ENCODE assay signal across 8 cellular contexts in genomic region chr19:46659151-46660007, GRCh38. TPM values are rescaled to one million over a fixed set of nuclear protein-coding genes. Genes with fewer than 3 reads are reported as not detected.
A peak's percentile ranks its signal among the peaks of the same experiment; 100 is the strongest.
DNase-seq lines count a peak whose midpoint lies in the region; ATAC-seq, FAIRE-seq and TF ChIP-seq lines count a peak whose summit lies in the region.

No MANE protein-coding gene starts in this region.

- H3K27me3 Mint-ChIP-seq in endothelial cell (ENCODE audit: unreplicated experiment), result peaks cover 11% of the 10 kb centered on the region

- H2BK15ac ChIP-seq in neuronal stem cell (ENCODE audit: low read length), result no peak overlapping the region

- H3K9me2 ChIP-seq in PC-3 (replicated peaks; ENCODE audit: low read length), result no peaks in the 10 kb centered on the region

- H3K27me3 ChIP-seq in PC-3 (ENCODE audit: low read length) (no peaks in the 10 kb centered on the region), neuronal stem cell (ENCODE audit: control insufficient read depth in 3 of 3, insufficient read depth in 3 of 3, low read depth in 1 of 3, low read length in 3 of 3) (no peaks in the 10 kb centered on the region)

- H3K14ac ChIP-seq in neuronal stem cell (ENCODE audit: low read length), result no peak overlapping the region

- H3K4me1 ChIP-seq in PC-3 (ENCODE audit: insufficient read depth, low read length) (peaks cover 9% of the 10 kb centered on the region), neuronal stem cell (ENCODE audit: control insufficient read depth in 2 of 2, insufficient read depth in 1 of 2, low read depth in 1 of 2, low read length in 2 of 2) (peaks cover 15 to 29% of the 10 kb centered on the region in 2 donors)

- H3F3A ChIP-seq in PC-3 (ENCODE audit: low read length, unreplicated experiment), result no peaks in the 10 kb centered on the region

- H3K4me2 ChIP-seq in PC-3 (ENCODE audit: low read length) (peak overlapping the region; percentile 89), neuronal stem cell (ENCODE audit: insufficient read depth, low read length, poor library complexity, severe bottlenecking) (peak overlapping the region; percentile 92)

- H2BK12ac ChIP-seq in neuronal stem cell (ENCODE audit: low read length), result peak overlapping the region; percentile 91

- H3K4me3 ChIP-seq in PC-3 (ENCODE audit: low read length) (peak overlapping the region; percentile 64; the same call in 1 of the 2 replicates), neuronal stem cell (ENCODE audit: low read length in 2 of 2) (peak overlapping the region; percentile 64 to 76)

- no peak for FAIRE-seq in frontal cortex (lab: Jason Lieb, UNC)

- H3K18ac ChIP-seq in neuronal stem cell (ENCODE audit: low read length), result peak overlapping the region; percentile 88

- H3K9me3 Mint-ChIP-seq in endothelial cell (ENCODE audit: unreplicated experiment), result no peaks in the 10 kb centered on the region

- no peaks in the 10 kb centered on the region for H3K79me1 ChIP-seq in neuronal stem cell (ENCODE audit: low read depth, low read length)

- H3K9ac ChIP-seq in PC-3 (ENCODE audit: low read length), result no peak overlapping the region
- peak overlapping the region; percentile 38 for H3K9ac ChIP-seq in neuronal stem cell (ENCODE audit: low read depth, low read length, poor library complexity)

- H2BK5ac ChIP-seq in neuronal stem cell (ENCODE audit: low read length), result peak overlapping the region; percentile 78

- TF ChIP-seq CTCF in GM10248 (IDR thresholded peaks at IDR 0.05; ENCODE audit: control extremely low read depth, extremely low read depth, low read depth, missing control alignments) (no peak), PC-3 (conservative IDR thresholded peaks at IDR 0.05; ENCODE audit: low read depth, low read length) (no peak), endothelial cell (IDR thresholded peaks at IDR 0.05; ENCODE audit: unreplicated experiment) (no peak)

- H3K4me1 Mint-ChIP-seq in endothelial cell (ENCODE audit: unreplicated experiment), result peaks cover 14% of the 10 kb centered on the region

- no peak overlapping the region for H4K8ac ChIP-seq in neuronal stem cell (ENCODE audit: low read depth, low read length)

- peak overlapping the region; percentile 87 for H2BK120ac ChIP-seq in neuronal stem cell (ENCODE audit: low read depth, low read length)

- peak overlapping the region; percentile 56 for H4K91ac ChIP-seq in neuronal stem cell (ENCODE audit: low read depth, low read length, poor library complexity)

- H3K27ac Mint-ChIP-seq in endothelial cell (ENCODE audit: unreplicated experiment), result peak overlapping the region; percentile 44

- intact Hi-C loops in PC-3 (cut with micrococcal nuclease), result no loop called here

- DNase-seq in GM10248 (ENCODE audit: extremely low spot score) (peak; percentile 13), PC-3 (no peak), endothelial cell (ENCODE audit: low spot score) (peak; percentile 37), neuronal stem cell (ENCODE audit: low spot score) (peak; percentile 61), frontal cortex (ENCODE audit: low spot score in 2 of 2) (no peak)
- no peak for DNase-seq in central memory CD4-positive, alpha-beta T cell

- H2AFZ ChIP-seq in PC-3 (ENCODE audit: low read length) (peak overlapping the region; percentile 85), neuronal stem cell (ENCODE audit: low read length) (peak overlapping the region; percentile 94)

- H3K36me3 ChIP-seq in PC-3 (ENCODE audit: low read depth, low read length) (no peaks in the 10 kb centered on the region), neuronal stem cell (replicated peaks in 1 of 2; ENCODE audit: control insufficient read depth in 2 of 2, insufficient read depth in 2 of 2, low read length in 2 of 2) (no peaks in the 10 kb centered on the region)

- POLR2A ChIA-PET in GM10248 (lab: Yijun Ruan, JAX), result interaction anchor here (0.5 kb wide), 2 partner anchors 9 to 53 kb away, joined by 3 to 4 read pairs; no protein-coding TSS in a partner anchor
- POLR2A ChIA-PET in PC-3 (lab: Charles Lee; ENCODE audit: unreplicated experiment), result no interaction called here

- ATAC-seq in PC-3 (no peak), HG03159 (IDR thresholded peaks at IDR 0.05; ENCODE audit: unreplicated experiment) (no peak), HG02884 (IDR thresholded peaks at IDR 0.05; ENCODE audit: unreplicated experiment) (no peak)

- no CpG with 5 or more reads among the region's 28 CpGs for WGBS in neuronal stem cell (ENCODE audit: extremely low coverage in 2 of 2, insufficient read length in 2 of 2, insufficient replicate concordance in 1 of 2), 2 donors

- H3K79me2 ChIP-seq in PC-3 (ENCODE audit: low read length), result no peaks in the 10 kb centered on the region

- H4K20me1 ChIP-seq in PC-3 (ENCODE audit: low read length), result no peaks in the 10 kb centered on the region

- H3K9me3 ChIP-seq in PC-3 (ENCODE audit: low read length) (no peaks in the 10 kb centered on the region), neuronal stem cell (replicated peaks in 1 of 2; ENCODE audit: control insufficient read depth in 2 of 2, insufficient read depth in 1 of 2, low read depth in 1 of 2, low read length in 2 of 2) (no peaks in the 10 kb centered on the region)

- CTCF ChIA-PET in GM10248 (lab: Yijun Ruan, JAX), result interaction anchor here (0.9 to 7.9 kb wide), 7 partner anchors 13 to 130 kb away, joined by 3 to 287 read pairs (median 3); no protein-coding TSS in a partner anchor
- CTCF ChIA-PET in PC-3 (lab: Charles Lee), result no interaction called here

- BruUV-seq in PC-3 (replicated peaks; lab: Mats Ljungman, UMichigan), result no TSS peak

- peak overlapping the region; percentile 3 for H3K23ac ChIP-seq in neuronal stem cell (ENCODE audit: low read depth, low read length, poor library complexity)

- peak overlapping the region; percentile 83 for H2AK5ac ChIP-seq in neuronal stem cell (ENCODE audit: low read depth, low read length)

- H3K36me3 Mint-ChIP-seq in endothelial cell (ENCODE audit: low read depth, unreplicated experiment), result no peaks in the 10 kb centered on the region

- no peak overlapping the region for H3K4ac ChIP-seq in neuronal stem cell (ENCODE audit: low read length)

- H3K4me3 Mint-ChIP-seq in endothelial cell (ENCODE audit: unreplicated experiment), result peak overlapping the region; percentile 68

- H3K27ac ChIP-seq in PC-3 (ENCODE audit: low read length) (no peak overlapping the region), neuronal stem cell (replicated peaks; ENCODE audit: low read length) (peak overlapping the region; percentile 31)

RNA-seq across cellular contexts. Expression of gene DACT3, which starts 1.6 kb away (rescaled TPM):
- 1.9 and 3.1 TPM in 2 replicates for total RNA-seq in PC-3 (2014; rRNA removed)
- 1.1 TPM for total RNA-seq in endothelial cell (ENCODE audit: unreplicated experiment)
- 6.5 TPM for polyA plus RNA-seq in neuronal stem cell (2013, experiment 1 of 2)
- polyA plus RNA-seq in neuronal stem cell (2013, experiment 2 of 2), result 6.5 TPM
- 17.5 TPM for total RNA-seq in frontal cortex

RNA-seq across cellular contexts. Expression of gene GNG8, which starts 23.4 kb away (rescaled TPM):
- total RNA-seq in PC-3 (2014; rRNA removed) (not detected in 2 replicates), endothelial cell (ENCODE audit: unreplicated experiment) (not detected), frontal cortex (not detected)
- polyA plus RNA-seq in neuronal stem cell (2013, experiment 1 of 2), result 6.3 TPM
- polyA plus RNA-seq in neuronal stem cell (2013, experiment 2 of 2), result 10.6 TPM

RNA-seq across cellular contexts. Expression of gene PTGIR, which starts 34.5 kb away (rescaled TPM):
- total RNA-seq in PC-3 (2014; rRNA removed) (not detected in 2 replicates), endothelial cell (ENCODE audit: unreplicated experiment) (not detected), frontal cortex (not detected)
- polyA plus RNA-seq in neuronal stem cell (2013, experiment 1 of 2), result 0.04 TPM
- 0.07 TPM for polyA plus RNA-seq in neuronal stem cell (2013, experiment 2 of 2)

RNA-seq across cellular contexts. Expression of gene PRKD2, which starts 57.5 kb away (rescaled TPM):
- total RNA-seq in PC-3 (2014; rRNA removed), result 24.1 and 32.9 TPM in 2 replicates
- total RNA-seq in endothelial cell (ENCODE audit: unreplicated experiment), result 132 TPM
- polyA plus RNA-seq in neuronal stem cell (2013, experiment 1 of 2), result 37.2 TPM
- 37.3 TPM for polyA plus RNA-seq in neuronal stem cell (2013, experiment 2 of 2)
- total RNA-seq in frontal cortex, result 5.3 TPM

RNA-seq across cellular contexts. Expression of gene CALM3, which starts 58.2 kb away (rescaled TPM):
- total RNA-seq in PC-3 (2014; rRNA removed) (160 and 217 TPM in 2 replicates), endothelial cell (ENCODE audit: unreplicated experiment) (564 TPM), frontal cortex (211 TPM)
- 426 TPM for polyA plus RNA-seq in neuronal stem cell (2013, experiment 1 of 2)
- polyA plus RNA-seq in neuronal stem cell (2013, experiment 2 of 2), result 419 TPM

Comparison
In these comparisons a context has a peak if more than half of its experiments do, and no peak if none do; other contexts are left out.
1. DNase-seq: peak in GM10248 (single experiment), endothelial cell (single experiment) and neuronal stem cell (single experiment); none in PC-3 (single experiment), frontal cortex (0 of 2) and central memory CD4-positive, alpha-beta T cell (single experiment).